ENCODE assay signal across 8 cellular contexts in genomic region chr10:119542990-119543813, GRCh38. TPM values are rescaled to one million over a fixed set of nuclear protein-coding genes. Genes with fewer than 3 reads are reported as not detected.
DNase-seq lines count a peak whose midpoint lies in the region; ATAC-seq, FAIRE-seq and TF ChIP-seq lines count a peak whose summit lies in the region.

No MANE protein-coding gene starts in this region.

- peak overlapping the region; percentile 68 for H3K27ac Mint-ChIP-seq in neural progenitor cell

- H3K9me3 Mint-ChIP-seq in neural progenitor cell: no peaks in the 10 kb centered on the region

- H3F3A ChIP-seq in neural progenitor cell (ENCODE audit: low read depth): peaks cover 24% of the 10 kb centered on the region

- H3K36me3 ChIP-seq in neural progenitor cell: no peaks in the 10 kb centered on the region
- H3K36me3 ChIP-seq in thyroid gland: no peaks in the 10 kb centered on the region

- TF ChIP-seq RAD21 in A549 (conservative IDR thresholded peaks at IDR 0.05 in 1 of 2, IDR thresholded peaks at IDR 0.05 in 1 of 2): peak; percentile 41 to 61

- peak overlapping the region; percentile 92 for H3K4me3 Mint-ChIP-seq in neural progenitor cell

- H3K9ac ChIP-seq in neural progenitor cell: no peak overlapping the region

- POLR2A ChIA-PET in A549 (lab: Yijun Ruan, JAX): interaction anchor here (0.7 to 1.6 kb wide), 7 partner anchors 12 to 349 kb away, joined by 3 to 9 read pairs (median 4); partner anchors contain the start of genes BAG3, GRK5 and SEC23IP

- DNase-seq in A549 (ENCODE audit: low read depth in 1 of 2, low spot score in 1 of 2): peak; percentile 69 to 75
- DNase-seq in NCI-H82 treated with DMSO at 0.1 percent for 48 hours (lab: John Stamatoyannopoulos, UW; ENCODE audit: unreplicated experiment): peak; percentile 13
- peak; percentile 50 for DNase-seq in activated T-cell treated with anti-CD3 and anti-CD28 coated beads for 4 hours
- peak; percentile 54 for DNase-seq in fibroblast of mammary gland (ENCODE audit: low read depth)
- peak; percentile 73 for DNase-seq in neural progenitor cell (ENCODE audit: low spot score)
- DNase-seq in thyroid gland: peak; percentile 55 to 60

- peak overlapping the region; percentile 81 for H2AFZ ChIP-seq in neural progenitor cell (replicated peaks)

- WGBS in A549 (ENCODE audit: missing lambda C conversion rate): 3% methylated on average over 22 of the region's 77 CpGs
- 5 to 7% methylated on average over 10 to 34 of the region's 77 CpGs for WGBS in thyroid gland, 2 donors

- peaks cover 2% of the 10 kb centered on the region for H3K36me3 Mint-ChIP-seq in neural progenitor cell

- TF ChIP-seq POLR2A in A549 (IDR thresholded peaks at IDR 0.05; ENCODE audit: low read length) (peak; percentile 29; the same call in 1 of the 2 replicates), thyroid gland (IDR thresholded peaks at IDR 0.05) (no peak)

- peak; percentile 95 for TF ChIP-seq CTCF in A549 (IDR thresholded peaks at IDR 0.05)
- TF ChIP-seq CTCF in fibroblast of mammary gland (conservative IDR thresholded peaks at IDR 0.05; ENCODE audit: control insufficient read depth, insufficient read depth, low read depth, low read length): peak; percentile 50
- TF ChIP-seq CTCF in neural progenitor cell (IDR thresholded peaks at IDR 0.05): peak; percentile 38
- TF ChIP-seq CTCF in thyroid gland (IDR thresholded peaks at IDR 0.05): peak in 5 of 6 experiments; percentile 10 to 44 (median 33)

- H3K79me2 ChIP-seq in neural progenitor cell (ENCODE audit: low read depth): no peaks in the 10 kb centered on the region

- H3K4me2 ChIP-seq in A549 (peak overlapping the region; percentile 98), neural progenitor cell (peak overlapping the region; percentile 94)

- H3K4me3 ChIP-seq in A549 (peak overlapping the region; percentile 78), fibroblast of mammary gland (ENCODE audit: control insufficient read depth, low read depth, low read length) (peak overlapping the region; percentile 42), neural progenitor cell (peak overlapping the region; percentile 64), thyroid gland (replicated peaks in 1 of 3) (peak overlapping the region; percentile 14 to 72 (median 68))

- TF ChIP-seq EP300 in A549 (IDR thresholded peaks at IDR 0.05): no peak

- H3K9me3 ChIP-seq in A549 (no peaks in the 10 kb centered on the region), neural progenitor cell (ENCODE audit: low read depth) (no peaks in the 10 kb centered on the region), thyroid gland (no peaks in the 10 kb centered on the region)

- peaks cover 30% of the 10 kb centered on the region for H3K27me3 Mint-ChIP-seq in neural progenitor cell (ENCODE audit: insufficient read depth, low read depth)

- H4K20me1 ChIP-seq in neural progenitor cell (ENCODE audit: low read depth): peaks cover 11% of the 10 kb centered on the region

- intact Hi-C loops in thyroid gland (cut with DNase I): loop anchor here (10.0 kb wide), 1 partner anchor 52 kb away; the partner anchor contains the start of gene TIAL1

- ATAC-seq in A549 (peak; percentile 78 to 80), GM18520 (IDR thresholded peaks at IDR 0.05; ENCODE audit: unreplicated experiment) (peak; percentile 25), HG03045 (IDR thresholded peaks at IDR 0.05; ENCODE audit: unreplicated experiment) (peak; percentile 38)

- peaks cover 20% of the 10 kb centered on the region for H3K4me1 ChIP-seq in A549
- H3K4me1 ChIP-seq in neural progenitor cell: peaks cover 15% of the 10 kb centered on the region
- peaks cover 20 to 37% of the 10 kb centered on the region in 2 donors for H3K4me1 ChIP-seq in thyroid gland

- H3K4me1 Mint-ChIP-seq in neural progenitor cell: peaks cover 23% of the 10 kb centered on the region

- H3K27me3 ChIP-seq in neural progenitor cell (peaks cover 56% of the 10 kb centered on the region), thyroid gland (no peaks in the 10 kb centered on the region)

- CTCF ChIA-PET in A549 (lab: Yijun Ruan, JAX): interaction anchor here (0.6 to 4.0 kb wide), 31 partner anchors 8 to 964 kb away, joined by 3 to 49 read pairs (median 3); partner anchors contain the start of gene GRK5

- peak overlapping the region; percentile 95 to 98 for H3K27ac ChIP-seq in A549
- H3K27ac ChIP-seq in neural progenitor cell: no peak overlapping the region
- peak overlapping the region; percentile 9 to 89 (median 88) for H3K27ac ChIP-seq in thyroid gland

- FAIRE-seq in A549 (lab: Jason Lieb, UNC): no peak

TF ChIP-seq in A549, 52 proteins besides CTCF, POLR2A, EP300 and RAD21 (continues in another document):
- TF ChIP-seq FOSL2 (IDR thresholded peaks at IDR 0.05): no peak
- no peak for TF ChIP-seq FOSL2 (CRISPR knock-in tag; IDR thresholded peaks at IDR 0.05)
- TF ChIP-seq ZNF302 (CRISPR knock-in tag; IDR thresholded peaks at IDR 0.05): no peak
- no peak for TF ChIP-seq KDM5A (IDR thresholded peaks at IDR 0.05)
- no peak for TF ChIP-seq JUNB (IDR thresholded peaks at IDR 0.05)
- no peak for TF ChIP-seq ZSCAN20 (CRISPR knock-in tag; IDR thresholded peaks at IDR 0.05)
- TF ChIP-seq, protein P1, sequence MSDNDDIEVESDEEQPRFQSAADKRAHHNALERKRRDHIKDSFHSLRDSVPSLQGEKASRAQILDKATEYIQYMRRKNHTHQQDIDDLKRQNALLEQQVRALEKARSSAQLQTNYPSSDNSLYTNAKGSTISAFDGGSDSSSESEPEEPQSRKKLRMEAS (IDR thresholded peaks at IDR 0.05): peak; percentile 78
- TF ChIP-seq JUN (IDR thresholded peaks at IDR 0.05): peak in 1 of 2 experiments; percentile 59; a peak in 2 of 5 replicates
- no peak for TF ChIP-seq CBX2 (IDR thresholded peaks at IDR 0.05; ENCODE audit: borderline replicate concordance, low read depth)
- no peak for TF ChIP-seq HOXA7 (CRISPR knock-in tag; IDR thresholded peaks at IDR 0.05)
- TF ChIP-seq E2F6 (IDR thresholded peaks at IDR 0.05; ENCODE audit: borderline replicate concordance, low read depth): peak; percentile 70; the same call in 1 of the 2 replicates
- TF ChIP-seq NPAS2 (CRISPR knock-in tag; IDR thresholded peaks at IDR 0.05; ENCODE audit: borderline replicate concordance): no peak
- peak; percentile 80 for TF ChIP-seq SMC3 (IDR thresholded peaks at IDR 0.05)
- TF ChIP-seq USF2 (IDR thresholded peaks at IDR 0.05): peak; percentile 32
- no peak for TF ChIP-seq RARB (CRISPR knock-in tag; IDR thresholded peaks at IDR 0.05)
- TF ChIP-seq, protein P2, sequence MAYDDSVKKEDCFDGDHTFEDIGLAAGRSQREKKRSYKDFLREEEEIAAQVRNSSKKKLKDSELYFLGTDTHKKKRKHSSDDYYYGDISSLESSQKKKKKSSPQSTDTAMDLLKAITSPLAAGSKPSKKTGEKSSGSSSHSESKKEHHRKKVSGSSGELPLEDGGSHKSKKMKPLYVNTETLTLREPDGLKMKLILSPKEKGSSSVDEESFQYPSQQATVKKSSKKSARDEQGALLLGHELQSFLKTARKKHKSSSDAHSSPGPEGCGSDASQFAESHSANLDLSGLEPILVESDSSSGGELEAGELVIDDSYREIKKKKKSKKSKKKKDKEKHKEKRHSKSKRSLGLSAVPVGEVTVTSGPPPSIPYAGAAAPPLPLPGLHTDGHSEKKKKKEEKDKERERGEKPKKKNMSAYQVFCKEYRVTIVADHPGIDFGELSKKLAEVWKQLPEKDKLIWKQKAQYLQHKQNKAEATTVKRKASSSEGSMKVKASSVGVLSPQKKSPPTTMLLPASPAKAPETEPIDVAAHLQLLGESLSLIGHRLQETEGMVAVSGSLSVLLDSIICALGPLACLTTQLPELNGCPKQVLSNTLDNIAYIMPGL (CRISPR knock-in tag; IDR thresholded peaks at IDR 0.05; ENCODE audit: borderline replicate concordance): peak; percentile 35; the same call in 1 of the 2 replicates
- peak; percentile 67 for TF ChIP-seq PHF8 (IDR thresholded peaks at IDR 0.05; ENCODE audit: borderline replicate concordance, low read depth)

RNA-seq across cellular contexts. Expression of gene RGS10, which starts 0.7 kb away (rescaled TPM):
- polyA plus RNA-seq in A549 (2011; rRNA removed) (33.5 and 46.4 TPM in 2 replicates), A549 (2017; fragmentation: RNase III; extraction: RNeasy Plus Mini Kit Qiagen cat#74134 plus additional on column Dnase treatment) (39.7 to 41.4 TPM (median 41.3 TPM) in 3 replicates)
- polyA plus RNA-seq in A549 (2012; cell fraction: cytosol; rRNA removed): 20.7 and 24.3 TPM in 2 replicates
- 3.5 and 9.6 TPM in 2 replicates for polyA plus RNA-seq in A549 (2012; cell fraction: nucleus; rRNA removed)
- polyA minus RNA-seq in A549 (2011; rRNA and poly(A)+ RNA removed): 4.9 and 9.1 TPM in 2 replicates
- total RNA-seq in neural progenitor cell (ENCODE audit: low replicate concordance) (8.4 and 12.0 TPM in 2 replicates), thyroid gland (10 to 100 TPM; 21.4 to 97.6 (median 35.5) TPM)

RNA-seq across cellular contexts. Expression of gene TIAL1, which starts 53.6 kb away (rescaled TPM):
- polyA plus RNA-seq in A549 (2011; rRNA removed) (101 and 115 TPM in 2 replicates), A549 (2017; fragmentation: RNase III; extraction: RNeasy Plus Mini Kit Qiagen cat#74134 plus additional on column Dnase treatment) (88.1 to 89.5 TPM (median 88.8 TPM) in 3 replicates)
- polyA plus RNA-seq in A549 (2012; cell fraction: cytosol; rRNA removed): 40.8 and 45.1 TPM in 2 replicates
- 54.7 and 77.8 TPM in 2 replicates for polyA plus RNA-seq in A549 (2012; cell fraction: nucleus; rRNA removed)
- polyA minus RNA-seq in A549 (2011; rRNA and poly(A)+ RNA removed): 61.5 and 64.7 TPM in 2 replicates
- total RNA-seq in neural progenitor cell (ENCODE audit: low replicate concordance) (130 and 166 TPM in 2 replicates), thyroid gland (100 to 1,000 TPM in 1 of 4 donors, 10 to 100 TPM in 3; 89.3 to 119 (median 95.5) TPM)

Comparison
In these comparisons a context has a peak if more than half of its experiments do, and no peak if none do; other contexts are left out.
1. ATAC-seq: peak in every context shown above with its lines; median percentile 79 in A549; 38 in HG03045; 25 in GM18520.
2. DNase-seq: peak in every context shown above with its lines; median percentile 73 in neural progenitor cell; 72 in A549; 58 in thyroid gland; 54 in fibroblast of mammary gland; 50 in activated T-cell treated with anti-CD3 and anti-CD28 coated beads for 4 hours; 13 in NCI-H82 treated with DMSO at 0.1 percent for 48 hours.
3. CTCF ChIP-seq: peak in every context shown above with its lines; median percentile 95 in A549; 50 in fibroblast of mammary gland; 38 in neural progenitor cell; 33 in thyroid gland.